Comparison of ENCODE assay signal across 8 cellular contexts in genomic region chr6:53348436-53349208, GRCh38. TPM values are rescaled to one million over a fixed set of nuclear protein-coding genes. Genes with fewer than 3 reads are reported as not detected.
DNase-seq lines count a peak whose midpoint lies in the region; ATAC-seq and TF ChIP-seq lines count a peak whose summit lies in the region.

ELOVL5 (minus strand) TSS chr6:53348950; CDS start chr6:53295699, 53,251 bp downstream.

- intact Hi-C loops in Panc1 (cut with micrococcal nuclease; ENCODE audit: unreplicated experiment): no loop called here
- intact Hi-C loops in esophagus muscularis mucosa (cut with DNase I): loop anchor here (5.0 kb wide), 1 partner anchor 46 kb away; no protein-coding TSS in a partner anchor

- DNase-seq in DMS153 (lab: John Stamatoyannopoulos, UW): peak; percentile 92
- DNase-seq in KG1 (lab: John Stamatoyannopoulos, UW): peak; percentile 96
- peak; percentile 86 for DNase-seq in Panc1 (ENCODE audit: low read depth, low spot score)
- peak; percentile 96 to 98 for DNase-seq in activated T-cell treated with anti-CD3 and anti-CD28 coated beads, Interleukin-2, amount 50 U/mL, for 48 hours
- DNase-seq in esophagus muscularis mucosa (ENCODE audit: extremely low spot score): peak; percentile 100
- DNase-seq in naive B cell: peak; percentile 96

- H3K27ac ChIP-seq in Panc1 (ENCODE audit: low read length) (peak within 1 kb of the TSS; percentile 96), esophagus muscularis mucosa (replicated peaks in 1 of 4) (peak within 1 kb of the TSS; percentile 97 to 100 (median 98))

- H3K27me3 Mint-ChIP-seq in naive B cell: no peaks in the 10 kb centered on the region
- no peaks in the 10 kb centered on the region for H3K27me3 Mint-ChIP-seq in stimulated activated memory B cell treated with anti-CD40 and anti-IgM and Interleukin-4, amounts not matched to agents 10 μg/mL and 1 μg/mL and 100 μg/mL, for 72 hours

- POLR2A ChIA-PET in Panc1 (lab: Charles Lee): interaction anchor here (0.6 to 1.1 kb wide), 2 partner anchors 11 to 413 kb away, joined by 3 read pairs; no protein-coding TSS in a partner anchor

- H3K4me1 ChIP-seq in Panc1 (ENCODE audit: control insufficient read depth, insufficient read depth, low read length) (peaks cover 34% of the 10 kb centered on the region), esophagus muscularis mucosa (peaks cover 7 to 44% (median 31%) of the 10 kb centered on the region in 4 donors)

- H3K4me3 Mint-ChIP-seq in naive B cell: peak within 1 kb of the TSS; percentile 90 to 98 (median 97)
- H3K4me3 Mint-ChIP-seq in stimulated activated memory B cell treated with anti-CD40 and anti-IgM and Interleukin-4, amounts not matched to agents 10 μg/mL and 1 μg/mL and 100 μg/mL, for 72 hours: peak within 1 kb of the TSS; percentile 92

- H3K9me3 Mint-ChIP-seq in naive B cell: no peaks in the 10 kb centered on the region
- no peaks in the 10 kb centered on the region for H3K9me3 Mint-ChIP-seq in stimulated activated memory B cell treated with anti-CD40 and anti-IgM and Interleukin-4, amounts not matched to agents 10 μg/mL and 1 μg/mL and 100 μg/mL, for 72 hours

- no TSS peak for BruUV-seq in Panc1 (replicated peaks; lab: Mats Ljungman, UMichigan)

- TF ChIP-seq CTCF in Panc1 (IDR thresholded peaks at IDR 0.05) (no peak), esophagus muscularis mucosa (IDR thresholded peaks at IDR 0.05) (no peak)

- peak; percentile 80 for ATAC-seq in GM21717 (IDR thresholded peaks at IDR 0.05; ENCODE audit: unreplicated experiment)
- peak; percentile 92 for ATAC-seq in Panc1
- ATAC-seq in naive B cell (ENCODE audit: low read depth in 2 of 2): peak; percentile 81 to 85
- ATAC-seq in stimulated activated memory B cell treated with anti-CD40 and anti-IgM and Interleukin-4, amounts not matched to agents 10 μg/mL and 1 μg/mL and 100 μg/mL, for 72 hours: peak; percentile 92

- in situ Hi-C loops in Panc1 (cut with HindIII; ENCODE audit: low pct_unique_long_range_greater_than_20kb, low sequenced_read_pairs): no loop called here

- TF ChIP-seq EP300 in esophagus muscularis mucosa (IDR thresholded peaks at IDR 0.05): no peak

- H3K9me3 ChIP-seq in Panc1 (ENCODE audit: control insufficient read depth, insufficient read depth, low read depth, low read length) (no peaks in the 10 kb centered on the region), esophagus muscularis mucosa (no peaks in the 10 kb centered on the region)

- H3K36me3 ChIP-seq in Panc1 (ENCODE audit: control insufficient read depth, insufficient read depth, low read length) (peaks cover 3% of the 10 kb centered on the region; the same call in 1 of the 2 replicates), esophagus muscularis mucosa (peaks cover 0 to 5% (median 0%) of the 10 kb centered on the region in 4 donors)

- H3K27ac Mint-ChIP-seq in naive B cell: peak within 1 kb of the TSS; percentile 96 to 100 (median 99)
- H3K27ac Mint-ChIP-seq in stimulated activated memory B cell treated with anti-CD40 and anti-IgM and Interleukin-4, amounts not matched to agents 10 μg/mL and 1 μg/mL and 100 μg/mL, for 72 hours: peak within 1 kb of the TSS; percentile 83

- H3K27me3 ChIP-seq in Panc1 (ENCODE audit: control insufficient read depth, insufficient read depth, low read length) (no peaks in the 10 kb centered on the region), esophagus muscularis mucosa (no peaks in the 10 kb centered on the region)

- CTCF ChIA-PET in Panc1 (lab: Charles Lee): no interaction called here

- H3K4me3 ChIP-seq in Panc1 (ENCODE audit: low read depth in 2 of 2, low read length in 2 of 2) (peak within 1 kb of the TSS; percentile 90 to 91), esophagus muscularis mucosa (peak within 1 kb of the TSS; percentile 82 to 98 (median 91))

- H3K4me1 Mint-ChIP-seq in naive B cell: peaks cover 45 to 51% (median 50%) of the 10 kb centered on the region in 3 donors
- H3K4me1 Mint-ChIP-seq in stimulated activated memory B cell treated with anti-CD40 and anti-IgM and Interleukin-4, amounts not matched to agents 10 μg/mL and 1 μg/mL and 100 μg/mL, for 72 hours: peaks cover 44% of the 10 kb centered on the region

- TF ChIP-seq POLR2A in esophagus muscularis mucosa (IDR thresholded peaks at IDR 0.05; ENCODE audit: low read depth): peak; percentile 64

- peaks cover 9 to 14% of the 10 kb centered on the region in 2 donors for H3K36me3 Mint-ChIP-seq in naive B cell
- peaks cover 12% of the 10 kb centered on the region for H3K36me3 Mint-ChIP-seq in stimulated activated memory B cell treated with anti-CD40 and anti-IgM and Interleukin-4, amounts not matched to agents 10 μg/mL and 1 μg/mL and 100 μg/mL, for 72 hours

- WGBS in esophagus muscularis mucosa: under 1% methylated on average over 36 of the region's 89 CpGs

RNA-seq across cellular contexts. Expression of gene ELOVL5, which starts in this region (rescaled TPM):
- total RNA-seq in Panc1 (2021; ENCODE audit: unreplicated experiment) (218 TPM), esophagus muscularis mucosa (10 to 100 TPM; 55.2 to 80.2 (median 64.8) TPM)
- 111 TPM for polyA plus RNA-seq in Panc1 (2012; ENCODE audit: insufficient read length)
- 100 to 1,000 TPM; 124 to 200 (median 166) TPM for polyA plus RNA-seq in naive B cell (ENCODE audit: low read depth in 6 of 6)

Comparison
In these comparisons a context has a peak if more than half of its experiments do, and no peak if none do; other contexts are left out.
1. Peak in every context shown above with its lines: DNase-seq, ATAC-seq, H3K4me3 ChIP-seq and H3K27ac ChIP-seq.